28 cellular contexts compared by ENCODE assay signal in genomic region chr16:87312008-87312407, GRCh38.
"Had no signal": no experiment of that assay in that cellular context is flagged by ENCODE, and none has a peak within 500 bp of the region (broad histone marks: within the 10 kb centered on the region; RNA-seq: fewer than 3 reads in every experiment).

No MANE protein-coding gene starts in this region.

- H3K4me1 Mint-ChIP-seq: stimulated activated effector memory CD8-positive, alpha-beta T cell treated with anti-CD3 and anti-CD28 coated beads, Interleukin-12 subunit alpha, Interleukin-12 subunit beta, amount 100 ng/mL, for 72 hours had no signal

- DNase-seq: naive B cell; naive thymus-derived CD8-positive, alpha-beta T cell; nephron progenitor cell; occipital lobe; psoas muscle; right lobe of liver; stimulated activated CD4-positive, alpha-beta T cell treated with anti-CD3 and anti-CD28 coated beads, Interleukin-15, amount 100 ng/mL, for 24 hours; stimulated activated CD4-positive, alpha-beta T cell treated with anti-CD3 and anti-CD28 coated beads, Interleukin-2, amount 100 ng/mL, for 24 hours; stimulated activated CD4-positive, alpha-beta T cell treated with anti-CD3 and anti-CD28 coated beads, Interleukin-2, amount 100 ng/mL, for 48 hours; stimulated activated CD4-positive, alpha-beta T cell treated with anti-CD3 and anti-CD28 coated beads, Interleukin-4, amount 100 ng/mL, for 24 hours; stimulated activated naive CD4-positive, alpha-beta T cell; stimulated activated naive CD8-positive, alpha-beta T cell treated with anti-CD3 and anti-CD28 coated beads, Interleukin-15, amount 100 ng/mL, for 72 hours; stimulated activated naive CD8-positive, alpha-beta T cell treated with anti-CD3 and anti-CD28 coated beads, Interleukin-15, Interleukin-2, amounts not matched to agents 100 U/mL and 50 U/mL, for 24 hours; substantia nigra; testis; tibial artery; transverse colon; upper lobe of right lung; uterus had no signal

- H3K9me3 ChIP-seq: pancreas, psoas muscle, right lobe of liver, suprapubic skin, testis, tibial artery, transverse colon, upper lobe of right lung, uterus had no signal

- H3K4me1 ChIP-seq: neural progenitor cell, pancreas, right lobe of liver, suprapubic skin, testis, transverse colon, uterus had no signal

- H3K27me3 Mint-ChIP-seq: naive B cell; natural killer cell treated with Interleukin-12 subunit alpha and Interleukin-12 subunit beta and Interleukin-15 and Interleukin-18, amount 100 ng/mL, for 72 hours; stimulated activated naive CD8-positive, alpha-beta T cell treated with anti-CD3 and anti-CD28 coated beads, Interleukin-15, amount 100 ng/mL, for 72 hours; type B pancreatic cell had no signal

- H3K27me3 ChIP-seq: neural progenitor cell, pancreas, right lobe of liver, suprapubic skin, testis, tibial artery, transverse colon, upper lobe of right lung, uterus had no signal

- H3K27ac ChIP-seq: neural progenitor cell, pancreas, psoas muscle, right lobe of liver, skin epidermis, suprapubic skin, testis, tibial artery, transverse colon, upper lobe of right lung, uterus had no signal

- H3K9me3 Mint-ChIP-seq: natural killer cell treated with Interleukin-12 subunit alpha and Interleukin-12 subunit beta and Interleukin-15 and Interleukin-18, amount 100 ng/mL, for 72 hours; neural progenitor cell; stimulated activated effector memory CD8-positive, alpha-beta T cell treated with anti-CD3 and anti-CD28 coated beads, Interleukin-12 subunit alpha, Interleukin-12 subunit beta, amount 100 ng/mL, for 72 hours; stimulated activated naive CD8-positive, alpha-beta T cell treated with anti-CD3 and anti-CD28 coated beads, Interleukin-15, amount 100 ng/mL, for 72 hours had no signal

- H3K36me3 Mint-ChIP-seq: naive B cell; natural killer cell treated with Interleukin-12 subunit alpha and Interleukin-12 subunit beta and Interleukin-15 and Interleukin-18, amount 100 ng/mL, for 72 hours had no signal

- H3K4me3 ChIP-seq: neural progenitor cell, pancreas, psoas muscle, right lobe of liver, skin epidermis, smooth muscle cell, suprapubic skin, testis, tibial artery, transverse colon, upper lobe of right lung, uterus had no signal

- H3K27ac Mint-ChIP-seq: naive B cell; naive thymus-derived CD8-positive, alpha-beta T cell; natural killer cell treated with Interleukin-12 subunit alpha and Interleukin-12 subunit beta and Interleukin-15 and Interleukin-18, amount 100 ng/mL, for 72 hours; neural progenitor cell; progenitor cell of endocrine pancreas; stimulated activated naive CD8-positive, alpha-beta T cell treated with anti-CD3 and anti-CD28 coated beads, Interleukin-15, amount 100 ng/mL, for 72 hours; type B pancreatic cell had no signal

- H3K36me3 ChIP-seq: neural progenitor cell, pancreas, right lobe of liver, suprapubic skin, tibial artery, transverse colon, upper lobe of right lung, uterus had no signal

- ATAC-seq: naive thymus-derived CD8-positive, alpha-beta T cell; natural killer cell treated with Interleukin-12 subunit alpha and Interleukin-12 subunit beta and Interleukin-15 and Interleukin-18, amount 100 ng/mL, for 72 hours; pancreas; psoas muscle; stimulated activated effector memory CD8-positive, alpha-beta T cell treated with anti-CD3 and anti-CD28 coated beads, Interleukin-12 subunit alpha, Interleukin-12 subunit beta, amount 100 ng/mL, for 72 hours; stimulated activated naive CD8-positive, alpha-beta T cell treated with anti-CD3 and anti-CD28 coated beads, Interleukin-15, amount 100 ng/mL, for 72 hours; stimulated activated naive CD8-positive, alpha-beta T cell treated with anti-CD3 and anti-CD28 coated beads, Interleukin-15, Interleukin-2, amounts not matched to agents 100 U/mL and 50 U/mL, for 24 hours had no signal

- H3K4me3 Mint-ChIP-seq: naive B cell; naive thymus-derived CD8-positive, alpha-beta T cell; natural killer cell treated with Interleukin-12 subunit alpha and Interleukin-12 subunit beta and Interleukin-15 and Interleukin-18, amount 100 ng/mL, for 72 hours; nephron progenitor cell; neural progenitor cell; stimulated activated effector memory CD8-positive, alpha-beta T cell treated with anti-CD3 and anti-CD28 coated beads, Interleukin-12 subunit alpha, Interleukin-12 subunit beta, amount 100 ng/mL, for 72 hours; stimulated activated naive CD8-positive, alpha-beta T cell treated with anti-CD3 and anti-CD28 coated beads, Interleukin-15, amount 100 ng/mL, for 72 hours; type B pancreatic cell had no signal
